9 cellular contexts compared by ENCODE assay signal in genomic region chr16:22641030-22641671, GRCh38.
DNase-seq lines count a peak whose midpoint lies in the region; ATAC-seq, FAIRE-seq and TF ChIP-seq lines count a peak whose summit lies in the region.
"Had no signal": no experiment of that assay in that cellular context is flagged by ENCODE, and none has a peak within 500 bp of the region (broad histone marks: within the 10 kb centered on the region; RNA-seq: fewer than 3 reads in every experiment).

No MANE protein-coding gene starts in this region.

- H2AFZ ChIP-seq in GM12878 (ENCODE audit: control insufficient read depth, low read depth, low read length): no peak overlapping the region

- H3K36me3 ChIP-seq in GM12878 (ENCODE audit: control insufficient read depth in 2 of 2, insufficient read depth in 2 of 2, low read length in 1 of 2) (no peaks in the 10 kb centered on the region), left lung (no peaks in the 10 kb centered on the region)

- TF ChIP-seq CTCF in GM20000 (IDR thresholded peaks at IDR 0.05; ENCODE audit: extremely low read depth, missing control alignments) (no peak), GM12878 (IDR thresholded peaks at IDR 0.05 in 2 of 3, conservative IDR thresholded peaks at IDR 0.05 in 1 of 3; ENCODE audit: control insufficient read depth in 2 of 3, extremely low read depth in 1 of 3, insufficient read depth in 1 of 3, low read depth in 3 of 3, low read length in 3 of 3) (no peak), left lung (IDR thresholded peaks at IDR 0.05) (no peak), D721Med (IDR thresholded peaks at IDR 0.05; ENCODE audit: insufficient read depth, missing control alignments) (no peak)

- intact Hi-C loops in GM12878 (cut with micrococcal nuclease; ENCODE audit: unreplicated experiment): no loop called here
- intact Hi-C loops in left lung (cut with DNase I): no loop called here

- H3K27ac ChIP-seq in GM12878 (ENCODE audit: control insufficient read depth, insufficient read depth) (no peak overlapping the region), left lung (no peak overlapping the region)
- H3K27ac ChIP-seq: HL-60, skin epidermis had no signal

- H3K4me2 ChIP-seq in GM12878 (ENCODE audit: control insufficient read depth, insufficient read depth): no peak overlapping the region

- WGBS in GM12878 (ENCODE audit: insufficient coverage, insufficient replicate concordance, low lambda C conversion rate, missing lambda C conversion rate): 6% methylated on average over 1 of the region's 1 CpG

- SMC1A ChIA-PET in GM12878 (lab: Charles Lee; ENCODE audit: uncharacterized antibody, unreplicated experiment): no interaction called here

- no peak overlapping the region for H3K4me3 ChIP-seq in GM12878
- no peak overlapping the region for H3K4me3 ChIP-seq in left lung
- H3K4me3 ChIP-seq: skin epidermis had no signal

- in situ Hi-C loops in GM12878 (cut with MboI): no loop called here

- no peaks in the 10 kb centered on the region for H3K79me2 ChIP-seq in GM12878 (ENCODE audit: control insufficient read depth, insufficient read depth, low read length)

- POLR2A ChIA-PET in GM12878 (lab: Charles Lee): no interaction called here

- H3K9me3 ChIP-seq in GM12878 (replicated peaks; ENCODE audit: control insufficient read depth, insufficient read depth, low read length) (no peaks in the 10 kb centered on the region), left lung (peaks cover 0 to 6% of the 10 kb centered on the region in 2 donors)

- no peak for TF ChIP-seq RAD21 in GM12878 (IDR thresholded peaks at IDR 0.05; ENCODE audit: insufficient read depth, low read depth, low read length)

- H3K9ac ChIP-seq in GM12878 (ENCODE audit: control insufficient read depth, insufficient read depth, low read length): no peak overlapping the region

- TF ChIP-seq POLR2A in GM12878 (IDR thresholded peaks at IDR 0.05; ENCODE audit: low read depth, low read length): no peak

- ATAC-seq in GM12878 (no peak), left lung (peak; percentile 37)

- BruUV-seq in GM12878 (replicated peaks; lab: Mats Ljungman, UMichigan): no TSS peak

- H3K4me1 ChIP-seq in GM12878 (ENCODE audit: control insufficient read depth, insufficient read depth, low read length) (no peaks in the 10 kb centered on the region), left lung (no peaks in the 10 kb centered on the region)

- DNase-seq in GM20000 (ENCODE audit: low spot score) (peak; percentile 36), LoVo (ENCODE audit: low spot score) (peak; percentile 43), GM12878 (ENCODE audit: low read depth, low spot score) (no peak), left lung (no peak), NCI-H2196 treated with DMSO at 0.1 percent for 48 hours (lab: John Stamatoyannopoulos, UW; ENCODE audit: unreplicated experiment) (no peak), NCI-H524 treated with DMSO at 0.1 percent for 48 hours (lab: John Stamatoyannopoulos, UW) (no peak), D721Med (ENCODE audit: insufficient read length, low spot score) (no peak)

- no peak for TF ChIP-seq EP300 in GM12878 (IDR thresholded peaks at IDR 0.05; ENCODE audit: borderline replicate concordance in 1 of 2, control insufficient read depth in 1 of 2, low read depth in 2 of 2, low read length in 2 of 2)

- FAIRE-seq in GM12878 (lab: Jason Lieb, UNC) (no peak), D721Med (lab: Jason Lieb, UNC) (no peak)

- no peaks in the 10 kb centered on the region for H4K20me1 ChIP-seq in GM12878 (ENCODE audit: control insufficient read depth, insufficient read depth)

- no peaks in the 10 kb centered on the region for H3K27me3 ChIP-seq in GM12878 (replicated peaks in 1 of 2; ENCODE audit: control insufficient read depth in 2 of 2, insufficient read depth in 2 of 2, low read length in 1 of 2)
- peaks cover 0 to 42% of the 10 kb centered on the region in 2 donors for H3K27me3 ChIP-seq in left lung

- CTCF ChIA-PET in GM12878 (lab: Yijun Ruan, JAX): no interaction called here

- RAD21 ChIA-PET in GM12878 (lab: Charles Lee; ENCODE audit: unreplicated experiment): no interaction called here

TF ChIP-seq in GM12878, 131 proteins besides CTCF, POLR2A, EP300 and RAD21:
- no peak for TF ChIP-seq TCF12 (IDR thresholded peaks at IDR 0.05; ENCODE audit: low read depth, low read length)
- TF ChIP-seq REST (IDR thresholded peaks at IDR 0.05; ENCODE audit: low read depth, low read length): peak; percentile 95
- no peak for TF ChIP-seq SMC3 (IDR thresholded peaks at IDR 0.05; ENCODE audit: borderline replicate concordance, low read length)
- TF ChIP-seq IKZF2 (IDR thresholded peaks at IDR 0.05): no peak
- TF ChIP-seq MEF2A (IDR thresholded peaks at IDR 0.05; ENCODE audit: insufficient read depth, low read depth, low read length): no peak
- TF ChIP-seq RELB (IDR thresholded peaks at IDR 0.05; ENCODE audit: low read depth): no peak
- TF ChIP-seq HCFC1 (IDR thresholded peaks at IDR 0.05; ENCODE audit: low read length): no peak
TF ChIP-seq in GM12878: peak in this region for 1.

Comparison
In these comparisons a context has a peak if more than half of its experiments do, and no peak if none do; other contexts are left out.
1. DNase-seq: peak in GM20000 (single experiment) and LoVo (single experiment); none in GM12878 (single experiment), left lung (0 of 2), NCI-H2196 treated with DMSO at 0.1 percent for 48 hours (single experiment), NCI-H524 treated with DMSO at 0.1 percent for 48 hours (single experiment) and D721Med (single experiment).